ENCODE assay signal across 1 cellular context in the genomic region with DNA sequence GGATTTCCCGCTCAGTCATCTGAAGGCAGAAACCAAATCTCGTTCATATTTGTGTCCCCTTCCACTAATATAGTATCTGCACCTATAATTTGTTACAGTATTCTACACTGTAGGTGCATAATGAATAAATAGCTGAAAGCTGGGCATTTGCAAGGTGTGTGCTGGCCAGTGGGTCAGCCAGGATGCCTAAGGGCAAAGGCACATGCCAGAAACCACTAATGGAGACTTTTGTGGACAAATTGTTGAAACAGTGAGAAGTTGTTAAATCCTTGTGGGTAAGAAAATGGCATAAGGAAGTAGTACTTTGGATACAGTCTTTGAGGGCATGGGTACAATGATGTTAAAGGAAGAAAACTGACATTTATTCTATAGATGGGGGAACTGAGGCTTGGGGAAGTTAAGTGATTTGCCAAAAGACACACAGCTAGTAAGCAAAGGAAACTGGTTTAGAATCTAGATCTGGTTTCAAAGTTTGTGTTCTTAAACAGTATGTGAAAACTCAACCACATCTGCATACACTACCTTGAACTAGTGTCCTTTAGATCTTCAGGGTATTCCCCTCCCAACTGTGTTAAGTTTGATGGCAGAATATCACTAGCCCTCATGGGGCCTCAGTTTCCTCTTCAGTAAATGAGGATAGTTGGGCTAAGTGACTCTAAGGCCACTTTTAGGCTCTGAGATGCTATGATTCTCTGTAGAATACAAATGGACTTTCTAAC.
TF ChIP-seq lines count a peak whose summit lies in the region.

No MANE protein-coding gene starts in this region.

TF ChIP-seq in K562, 482 proteins besides CTCF, POLR2A, EP300 and RAD21 (continued from another document):
- TF ChIP-seq RFX5 (IDR thresholded peaks at IDR 0.05; ENCODE audit: low read depth, low read length) (no peak), DIDO1 (tag; IDR thresholded peaks at IDR 0.05; ENCODE audit: low read depth) (no peak), GTF2F1 (IDR thresholded peaks at IDR 0.05; ENCODE audit: low read depth, low read length) (no peak), TGIF2 (CRISPR knock-in tag; IDR thresholded peaks at IDR 0.05) (no peak), CBFB (CRISPR knock-in tag; IDR thresholded peaks at IDR 0.05) (no peak), IFI16 (CRISPR knock-in tag; IDR thresholded peaks at IDR 0.05) (no peak)
TF ChIP-seq in K562: peak in this region for 1.
